16 cellular contexts compared by ENCODE assay signal in the genomic region with DNA sequence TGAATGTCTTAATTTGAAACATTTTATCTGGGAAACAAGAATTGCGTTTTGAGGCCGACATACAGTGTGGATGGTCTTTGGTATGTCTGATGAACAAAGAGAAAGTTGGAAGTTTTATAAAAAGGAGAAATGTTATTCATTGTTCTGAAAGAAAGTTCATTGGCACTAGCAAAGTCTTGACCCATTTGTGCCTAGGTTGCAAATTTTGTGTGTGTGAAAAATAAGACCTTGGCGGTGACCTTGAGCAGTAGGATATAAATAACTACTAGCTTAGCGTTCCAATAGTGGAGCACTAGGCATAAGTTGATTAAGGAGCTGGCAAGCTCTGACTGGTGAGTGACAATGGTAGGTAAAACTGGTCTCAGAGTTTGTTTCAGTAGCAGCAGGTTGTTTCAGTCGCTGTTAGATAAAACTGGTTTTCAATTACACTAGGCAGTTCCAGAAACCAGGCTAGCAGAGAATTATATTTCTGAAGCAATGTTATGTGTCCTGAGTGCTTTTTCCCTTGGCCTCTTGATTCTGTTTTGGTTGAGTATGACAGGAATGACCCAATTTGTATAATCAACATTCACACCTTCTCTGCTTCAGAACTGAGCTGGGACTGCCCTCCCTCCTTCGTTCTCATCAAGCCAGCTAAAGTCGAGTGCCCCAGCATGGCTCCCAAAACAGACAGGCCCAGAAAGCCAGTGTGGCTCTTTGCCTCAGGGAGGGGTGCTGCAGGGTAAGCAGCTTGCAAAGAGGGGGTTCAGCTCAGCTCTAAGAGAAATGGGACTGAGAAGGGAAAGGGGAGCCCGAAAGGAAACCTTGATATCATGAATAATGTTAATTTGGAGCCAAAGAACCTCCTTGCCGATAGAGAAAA.
DNase-seq lines count a peak whose midpoint lies in the region; ATAC-seq and TF ChIP-seq lines count a peak whose summit lies in the region.
"Had no signal": no experiment of that assay in that cellular context is flagged by ENCODE, and none has a peak within 500 bp of the region (broad histone marks: within the 10 kb centered on the region; RNA-seq: fewer than 3 reads in every experiment).

No MANE protein-coding gene starts in this region.

- no peak overlapping the region for H3K4me3 ChIP-seq in right atrium auricular region
- H3K4me3 ChIP-seq in heart left ventricle = no peak overlapping the region
- H3K4me3 ChIP-seq in right cardiac atrium (ENCODE audit: low read length) = no peak overlapping the region
- H3K4me3 ChIP-seq: BLaER1 treated with 17β-estradiol and CSF1 and Interleukin-3, amounts not matched to agents 10 nM and 100 nM; HAP-1 had no signal

- H3K4me1 ChIP-seq in right atrium auricular region (no peaks in the 10 kb centered on the region), heart left ventricle (peaks cover 0 to 10% (median 0%) of the 10 kb centered on the region in 12 donors), right cardiac atrium (ENCODE audit: control insufficient read depth, insufficient read depth, low read length) (peaks cover 2% of the 10 kb centered on the region)
- H3K4me1 ChIP-seq: BLaER1 treated with 17β-estradiol and CSF1 and Interleukin-3, amounts not matched to agents 10 nM and 100 nM; HAP-1 had no signal

- no peak for TF ChIP-seq POLR2A in heart left ventricle (IDR thresholded peaks at IDR 0.05)

- H3K27me3 ChIP-seq in right atrium auricular region (no peaks in the 10 kb centered on the region), heart left ventricle (no peaks in the 10 kb centered on the region), right cardiac atrium (ENCODE audit: control insufficient read depth, insufficient read depth) (no peaks in the 10 kb centered on the region)
- H3K27me3 ChIP-seq: BLaER1 treated with 17β-estradiol and CSF1 and Interleukin-3, amounts not matched to agents 10 nM and 100 nM had no signal

- H3K9me3 ChIP-seq in right atrium auricular region = no peaks in the 10 kb centered on the region
- H3K9me3 ChIP-seq in heart left ventricle = no peaks in the 10 kb centered on the region
- H3K9me3 ChIP-seq in right cardiac atrium (ENCODE audit: control insufficient read depth, low read length) = no peaks in the 10 kb centered on the region
- H3K9me3 ChIP-seq: BLaER1 treated with 17β-estradiol and CSF1 and Interleukin-3, amounts not matched to agents 10 nM and 100 nM; HAP-1 had no signal

- intact Hi-C loops in Right ventricle myocardium superior (cut with DNase I) (no loop called here), heart left ventricle (cut with DNase I) (no loop called here), right cardiac atrium (cut with DNase I) (no loop called here)

- H3K27ac ChIP-seq in right atrium auricular region (peak overlapping the region in 1 of 2 donors; percentile 51), heart left ventricle (peak overlapping the region in 2 of 12 donors; percentile 24 to 26), right cardiac atrium (ENCODE audit: low read length) (peak overlapping the region; percentile 71)
- H3K27ac ChIP-seq: BLaER1 treated with 17β-estradiol and CSF1 and Interleukin-3, amounts not matched to agents 10 nM and 100 nM; HL-60 had no signal

- DNase-seq in Right ventricle myocardium superior (no peak), right atrium auricular region (ENCODE audit: low spot score) (no peak), heart left ventricle (no peak), right cardiac atrium (no peak), nucleus accumbens (lab: John Stamatoyannopoulos, UW) (no peak), SKM-1 (lab: John Stamatoyannopoulos, UW; ENCODE audit: unreplicated experiment) (no peak), NCI-H146 treated with DMSO at 0.1 percent for 48 hours (lab: John Stamatoyannopoulos, UW; ENCODE audit: unreplicated experiment) (no peak)
- DNase-seq: 8988T; ACHN; CD4-positive, CD25-positive, alpha-beta regulatory T cell; DMS53; GF-D8; GOT3 had no signal

- H3K36me3 ChIP-seq in right atrium auricular region (no peaks in the 10 kb centered on the region), heart left ventricle (no peaks in the 10 kb centered on the region)
- H3K36me3 ChIP-seq: BLaER1 treated with 17β-estradiol and CSF1 and Interleukin-3, amounts not matched to agents 10 nM and 100 nM; HAP-1 had no signal

- 52 to 59% (median 55%) methylated on average over 9 of the region's 9 CpGs for WGBS in heart left ventricle, 4 donors
- 67% methylated on average over 9 of the region's 9 CpGs for WGBS in right cardiac atrium

- ATAC-seq in Right ventricle myocardium superior (ENCODE audit: poor library complexity) (peak; percentile 90), heart left ventricle (peak in 3 of 4 donors; percentile 57 to 91 (median 81)), right cardiac atrium (peak; percentile 64 to 69)

- TF ChIP-seq CTCF in right atrium auricular region (IDR thresholded peaks at IDR 0.05) = no peak
- no peak for TF ChIP-seq CTCF in heart left ventricle (IDR thresholded peaks at IDR 0.05)
